Comparison of ENCODE assay signal across 8 cellular contexts in the genomic region with DNA sequence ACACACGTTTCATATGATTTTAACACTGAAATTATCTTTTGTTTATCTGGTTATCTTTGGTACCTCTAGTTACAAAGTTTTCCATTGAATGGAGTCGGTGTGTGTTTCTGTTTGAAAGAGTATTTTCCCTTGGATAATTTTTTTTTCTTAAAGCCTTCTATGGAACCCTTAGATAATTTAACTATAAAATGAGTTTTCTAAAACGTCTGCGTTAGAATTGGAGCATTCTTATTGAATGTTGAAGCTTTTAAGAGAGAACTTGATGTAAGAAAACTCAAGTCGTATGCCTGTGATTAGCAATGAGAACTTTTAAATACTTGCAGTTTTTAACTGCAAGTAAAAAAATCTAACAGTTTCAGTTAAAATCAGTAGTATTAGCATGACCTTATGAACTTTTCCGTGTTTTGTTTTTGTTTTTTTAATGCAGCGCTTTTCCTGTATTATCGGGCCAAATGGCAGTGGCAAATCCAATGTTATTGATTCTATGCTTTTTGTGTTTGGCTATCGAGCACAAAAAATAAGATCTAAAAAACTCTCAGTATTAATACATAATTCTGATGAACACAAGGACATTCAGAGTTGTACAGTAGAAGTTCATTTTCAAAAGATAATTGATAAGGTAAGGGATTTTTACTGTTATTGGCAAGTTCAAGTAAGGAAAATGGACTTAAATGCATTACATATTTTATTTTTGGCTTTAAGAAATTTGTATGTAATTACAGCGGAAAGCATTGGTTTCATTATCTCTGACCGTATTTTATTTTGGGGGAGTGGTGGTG. TPM values are rescaled to one million over a fixed set of nuclear protein-coding genes. Genes with fewer than 3 reads are reported as not detected.
DNase-seq lines count a peak whose midpoint lies in the region; ATAC-seq and TF ChIP-seq lines count a peak whose summit lies in the region.

No MANE protein-coding gene starts in this region.

- H3K27me3 ChIP-seq in gastroesophageal sphincter, result peaks cover 18% of the 10 kb centered on the region

- H3K9me3 Mint-ChIP-seq in activated CD8-positive, alpha-beta memory T cell treated with anti-CD3 and anti-CD28 coated beads, Interleukin-2, amount 10 ng/mL, durations not matched to agents 7 days and 5 days (ENCODE audit: low read depth), result no peaks in the 10 kb centered on the region
- no peaks in the 10 kb centered on the region for H3K9me3 Mint-ChIP-seq in stimulated activated naive CD8-positive, alpha-beta T cell treated with anti-CD3 and anti-CD28 coated beads, Interleukin-15, amount 100 ng/mL, for 72 hours

- TF ChIP-seq POLR2A in gastroesophageal sphincter (IDR thresholded peaks at IDR 0.05), result no peak

- peak overlapping the region; percentile 94 for H3K4me3 Mint-ChIP-seq in activated CD8-positive, alpha-beta memory T cell treated with anti-CD3 and anti-CD28 coated beads, Interleukin-2, amount 10 ng/mL, durations not matched to agents 7 days and 5 days
- H3K4me3 Mint-ChIP-seq in stimulated activated naive CD8-positive, alpha-beta T cell treated with anti-CD3 and anti-CD28 coated beads, Interleukin-15, amount 100 ng/mL, for 72 hours, result peak overlapping the region; percentile 95 to 97

- peak overlapping the region; percentile 18 to 69 for H3K4me3 ChIP-seq in gastroesophageal sphincter

- H3K36me3 Mint-ChIP-seq in activated CD8-positive, alpha-beta memory T cell treated with anti-CD3 and anti-CD28 coated beads, Interleukin-2, amount 10 ng/mL, durations not matched to agents 7 days and 5 days, result peaks cover 57% of the 10 kb centered on the region

- H3K4me1 Mint-ChIP-seq in activated CD8-positive, alpha-beta memory T cell treated with anti-CD3 and anti-CD28 coated beads, Interleukin-2, amount 10 ng/mL, durations not matched to agents 7 days and 5 days, result peaks cover 44% of the 10 kb centered on the region
- peaks cover 38% of the 10 kb centered on the region for H3K4me1 Mint-ChIP-seq in stimulated activated naive CD8-positive, alpha-beta T cell treated with anti-CD3 and anti-CD28 coated beads, Interleukin-15, amount 100 ng/mL, for 72 hours

- no peak for TF ChIP-seq CTCF in VCaP (conservative IDR thresholded peaks at IDR 0.05)
- TF ChIP-seq CTCF in gastroesophageal sphincter (IDR thresholded peaks at IDR 0.05), result no peak

- CTCF ChIA-PET in activated CD8-positive, alpha-beta memory T cell treated with anti-CD3 and anti-CD28 coated beads, Interleukin-2, amount 10 ng/mL, durations not matched to agents 7 days and 5 days (lab: Charles Lee), result interaction anchor here (1.0 to 2.3 kb wide), 9 partner anchors 9 to 47 kb away, joined by 3 to 10 read pairs (median 4); a partner anchor contains a TSS

- no peak for DNase-seq in activated CD8-positive, alpha-beta memory T cell treated with anti-CD3 and anti-CD28 coated beads, Interleukin-2, amount 10 ng/mL, durations not matched to agents 7 days and 5 days
- no peak for DNase-seq in activated CD8-positive, alpha-beta memory T cell treated with anti-CD3 and anti-CD28 coated beads, Interleukin-2, amount 50 U/mL, for 4 hours
- no peak for DNase-seq in stimulated activated naive CD8-positive, alpha-beta T cell treated with anti-CD3 and anti-CD28 coated beads, Interleukin-15, amount 100 ng/mL, for 72 hours
- DNase-seq in epidermal melanocyte (ENCODE audit: insufficient read length, low spot score) (no peak), D341Med (ENCODE audit: low spot score) (no peak)

- no peak for ATAC-seq in activated CD8-positive, alpha-beta memory T cell treated with anti-CD3 and anti-CD28 coated beads, Interleukin-2, amount 10 ng/mL, durations not matched to agents 7 days and 5 days
- ATAC-seq in gastroesophageal sphincter (no peak), HG03442 (IDR thresholded peaks at IDR 0.05; ENCODE audit: unreplicated experiment) (no peak)
- no peak for ATAC-seq in stimulated activated naive CD8-positive, alpha-beta T cell treated with anti-CD3 and anti-CD28 coated beads, Interleukin-15, amount 100 ng/mL, for 72 hours

- peaks cover 6 to 43% (median 6%) of the 10 kb centered on the region in 3 donors for H3K4me1 ChIP-seq in gastroesophageal sphincter

- peak overlapping the region; percentile 77 for H3K27ac Mint-ChIP-seq in activated CD8-positive, alpha-beta memory T cell treated with anti-CD3 and anti-CD28 coated beads, Interleukin-2, amount 10 ng/mL, durations not matched to agents 7 days and 5 days
- H3K27ac Mint-ChIP-seq in stimulated activated naive CD8-positive, alpha-beta T cell treated with anti-CD3 and anti-CD28 coated beads, Interleukin-15, amount 100 ng/mL, for 72 hours, result peak overlapping the region in 1 of 2 donors; percentile 25

- 25 to 30% methylated on average over 11 of the region's 11 CpGs for WGBS in gastroesophageal sphincter (ENCODE audit: low coverage in 1 of 2), 2 donors

- no peak for TF ChIP-seq EP300 in gastroesophageal sphincter (IDR thresholded peaks at IDR 0.05)

- peaks cover 3% of the 10 kb centered on the region for H3K27me3 Mint-ChIP-seq in activated CD8-positive, alpha-beta memory T cell treated with anti-CD3 and anti-CD28 coated beads, Interleukin-2, amount 10 ng/mL, durations not matched to agents 7 days and 5 days
- no peaks in the 10 kb centered on the region for H3K27me3 Mint-ChIP-seq in stimulated activated naive CD8-positive, alpha-beta T cell treated with anti-CD3 and anti-CD28 coated beads, Interleukin-15, amount 100 ng/mL, for 72 hours

- H3K36me3 ChIP-seq in gastroesophageal sphincter, result no peaks in the 10 kb centered on the region

- H3K27ac ChIP-seq in VCaP (peak overlapping the region; percentile 96), gastroesophageal sphincter (peak overlapping the region in 2 of 4 donors; percentile 84 to 90)

- H3K9me3 ChIP-seq in gastroesophageal sphincter, result no peaks in the 10 kb centered on the region

RNA-seq across cellular contexts. Expression of a gene that starts 3.0 kb away (rescaled TPM):
- 100 to 1,000 TPM; 251 to 279 TPM for total RNA-seq in activated CD8-positive, alpha-beta memory T cell treated with anti-CD3 and anti-CD28 coated beads, Interleukin-2, amount 10 ng/mL, durations not matched to agents 7 days and 5 days
- total RNA-seq in gastroesophageal sphincter, result 10 to 100 TPM; 21.7 to 40.8 (median 26.9) TPM

RNA-seq across cellular contexts. Expression of a gene that starts 3.4 kb away (rescaled TPM):
- 10 to 100 TPM; 25.4 to 26.3 TPM for total RNA-seq in activated CD8-positive, alpha-beta memory T cell treated with anti-CD3 and anti-CD28 coated beads, Interleukin-2, amount 10 ng/mL, durations not matched to agents 7 days and 5 days
- total RNA-seq in gastroesophageal sphincter, result 10 to 100 TPM; 14.9 to 36.6 (median 20.1) TPM

RNA-seq across cellular contexts. Expression of a gene that starts 47.1 kb away (rescaled TPM):
- total RNA-seq in activated CD8-positive, alpha-beta memory T cell treated with anti-CD3 and anti-CD28 coated beads, Interleukin-2, amount 10 ng/mL, durations not matched to agents 7 days and 5 days, result 10 to 100 TPM; 48.0 to 51.6 TPM
- 1 to 10 TPM; 2.2 to 3.2 (median 2.5) TPM for total RNA-seq in gastroesophageal sphincter

Comparison
In these comparisons a context has a peak if more than half of its experiments do, and no peak if none do; other contexts are left out.
1. RNA of a gene that starts 3.0 kb away (total RNA-seq): 251 to 279 TPM in activated CD8-positive, alpha-beta memory T cell treated with anti-CD3 and anti-CD28 coated beads, Interleukin-2, amount 10 ng/mL, durations not matched to agents 7 days and 5 days; 21.7 to 40.8 TPM in gastroesophageal sphincter; every median in the first group is over 4 times any median in the second.
2. RNA of a gene that starts 47.1 kb away (total RNA-seq): 48.0 to 51.6 TPM in activated CD8-positive, alpha-beta memory T cell treated with anti-CD3 and anti-CD28 coated beads, Interleukin-2, amount 10 ng/mL, durations not matched to agents 7 days and 5 days; 2.2 to 3.2 TPM in gastroesophageal sphincter; every median in the first group is over 10 times any median in the second.